In the genomic region with DNA sequence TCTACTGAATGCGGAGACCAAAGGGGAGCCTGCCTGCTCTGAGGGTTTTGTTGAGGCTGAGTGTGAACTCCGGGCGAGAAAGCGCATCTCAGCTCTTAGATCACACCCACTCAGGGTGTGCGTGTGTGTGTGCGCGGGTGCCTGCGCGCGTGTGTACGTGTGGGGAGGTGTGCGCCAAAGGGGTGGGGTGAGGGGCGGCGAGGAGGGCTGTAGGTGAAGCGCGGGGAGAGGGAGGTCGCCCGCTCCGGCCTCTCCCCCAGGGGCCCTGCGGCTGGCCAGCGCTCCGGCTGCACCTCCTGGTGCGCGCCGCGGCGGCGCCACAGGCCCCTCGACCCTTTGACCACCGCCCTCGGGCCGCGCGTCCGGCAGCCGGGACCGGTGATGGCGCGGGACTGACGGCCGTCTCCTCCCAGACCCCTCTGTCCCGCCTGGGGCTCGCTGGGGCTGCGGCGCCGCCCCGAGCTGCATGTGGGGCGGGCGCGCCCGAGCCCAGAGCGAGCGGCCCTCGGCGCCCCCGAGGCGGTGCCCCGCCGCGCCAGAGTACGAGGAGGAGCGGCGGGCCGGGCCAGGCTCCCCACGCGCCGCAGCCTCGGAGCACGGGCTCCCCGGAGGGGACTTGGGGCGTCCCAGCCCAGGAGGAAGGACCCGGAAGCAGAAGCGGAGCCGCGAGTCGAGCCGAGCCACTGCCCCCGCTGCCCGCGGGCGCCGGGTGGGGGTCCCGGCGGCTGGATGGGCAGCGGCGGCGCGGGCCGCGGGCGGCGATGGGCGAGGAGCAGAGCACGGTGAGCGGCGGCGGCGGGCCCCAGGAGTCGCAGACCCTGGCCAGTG, we compare ENCODE assay signal across 8 cellular contexts. TPM values are rescaled to one million over a fixed set of nuclear protein-coding genes. Genes with fewer than 3 reads are reported as not detected.
DNase-seq lines count a peak whose midpoint lies in the region; ATAC-seq and TF ChIP-seq lines count a peak whose summit lies in the region.

A gene with protein sequence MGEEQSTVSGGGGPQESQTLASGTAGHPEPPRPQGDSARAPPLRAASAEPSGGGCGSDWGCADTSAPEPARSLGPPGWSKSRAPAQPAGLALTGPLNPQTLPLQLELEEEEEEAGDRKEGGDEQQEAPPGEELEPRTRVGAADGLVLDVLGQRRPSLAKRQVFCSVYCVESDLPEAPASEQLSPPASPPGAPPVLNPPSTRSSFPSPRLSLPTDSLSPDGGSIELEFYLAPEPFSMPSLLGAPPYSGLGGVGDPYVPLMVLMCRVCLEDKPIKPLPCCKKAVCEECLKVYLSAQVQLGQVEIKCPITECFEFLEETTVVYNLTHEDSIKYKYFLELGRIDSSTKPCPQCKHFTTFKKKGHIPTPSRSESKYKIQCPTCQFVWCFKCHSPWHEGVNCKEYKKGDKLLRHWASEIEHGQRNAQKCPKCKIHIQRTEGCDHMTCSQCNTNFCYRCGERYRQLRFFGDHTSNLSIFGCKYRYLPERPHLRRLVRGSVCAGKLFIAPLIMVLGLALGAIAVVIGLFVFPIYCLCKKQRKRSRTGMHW (plus strand): TSS at position 654 of the 828 bp plus-strand sequence. CDS start 108 bp downstream, at position 762.

- H3K4me3 ChIP-seq in fibroblast of mammary gland (ENCODE audit: control insufficient read depth, low read depth, low read length), result peak within 1 kb of the TSS; percentile 76
- peak within 1 kb of the TSS; percentile 63 for H3K4me3 ChIP-seq in mucosa of stomach (ENCODE audit: low read length)
- peak within 1 kb of the TSS; percentile 53 to 91 (median 86) for H3K4me3 ChIP-seq in upper lobe of left lung

- CTCF ChIA-PET in activated CD4-positive, alpha-beta memory T cell treated with anti-CD3 and anti-CD28 coated beads for 36 hours (lab: Charles Lee), result no interaction called here

- H3K9ac ChIP-seq in mucosa of stomach (ENCODE audit: low read length), result peak within 1 kb of the TSS; percentile 82

- H3K4me3 Mint-ChIP-seq in activated CD4-positive, alpha-beta memory T cell treated with anti-CD3 and anti-CD28 coated beads for 36 hours, result peak within 1 kb of the TSS; percentile 71

- 0 to 1% methylated on average over 12 to 67 of the region's 99 CpGs for WGBS in upper lobe of left lung, 2 donors

- intact Hi-C loops in activated CD4-positive, alpha-beta memory T cell treated with anti-CD3 and anti-CD28 coated beads for 36 hours (cut with micrococcal nuclease), result loop anchor here (5.0 kb wide), 1 partner anchor 150 kb away; no protein-coding TSS in a partner anchor

- POLR2A ChIA-PET in activated CD4-positive, alpha-beta memory T cell treated with anti-CD3 and anti-CD28 coated beads for 36 hours (lab: Charles Lee), result no interaction called here

- ATAC-seq in upper lobe of left lung (ENCODE audit: low FRiP score in 2 of 2), result peak; percentile 78 to 86
- no peak for ATAC-seq in HG02938 (IDR thresholded peaks at IDR 0.05; ENCODE audit: unreplicated experiment)

- H3K36me3 ChIP-seq in mucosa of stomach (ENCODE audit: control insufficient read depth, insufficient read depth, low read length) (no peaks in the 10 kb centered on the region), upper lobe of left lung (no peaks in the 10 kb centered on the region)

- no peaks in the 10 kb centered on the region for H3K9me3 ChIP-seq in mucosa of stomach (ENCODE audit: control insufficient read depth, low read length)
- no peaks in the 10 kb centered on the region for H3K9me3 ChIP-seq in upper lobe of left lung

- H3K36me3 Mint-ChIP-seq in activated CD4-positive, alpha-beta memory T cell treated with anti-CD3 and anti-CD28 coated beads for 36 hours, result no peaks in the 10 kb centered on the region

- peak within 1 kb of the TSS; percentile 90 to 96 (median 92) for H3K27ac ChIP-seq in upper lobe of left lung

- H3K9me3 Mint-ChIP-seq in activated CD4-positive, alpha-beta memory T cell treated with anti-CD3 and anti-CD28 coated beads for 36 hours, result no peaks in the 10 kb centered on the region

- no peaks in the 10 kb centered on the region for H3K4me1 ChIP-seq in mucosa of stomach (ENCODE audit: control insufficient read depth, insufficient read depth, low read length)
- peaks cover 10 to 25% (median 20%) of the 10 kb centered on the region in 4 donors for H3K4me1 ChIP-seq in upper lobe of left lung

- peaks cover 17% of the 10 kb centered on the region for H3K4me1 Mint-ChIP-seq in activated CD4-positive, alpha-beta memory T cell treated with anti-CD3 and anti-CD28 coated beads for 36 hours (ENCODE audit: low read depth)

- TF ChIP-seq POLR2A in upper lobe of left lung (IDR thresholded peaks at IDR 0.05), result peak in 1 of 4 donors; percentile 62

- H3K27ac Mint-ChIP-seq in activated CD4-positive, alpha-beta memory T cell treated with anti-CD3 and anti-CD28 coated beads for 36 hours, result no peak within 1 kb of the TSS

- H3K27me3 Mint-ChIP-seq in activated CD4-positive, alpha-beta memory T cell treated with anti-CD3 and anti-CD28 coated beads for 36 hours, result peaks cover 46% of the 10 kb centered on the region

- no peaks in the 10 kb centered on the region for H3K27me3 ChIP-seq in mucosa of stomach (ENCODE audit: control insufficient read depth, insufficient read depth, low read length)
- H3K27me3 ChIP-seq in upper lobe of left lung, result no peaks in the 10 kb centered on the region

- DNase-seq in NCI-H2029 (lab: John Stamatoyannopoulos, UW) (peak; percentile 28), NCI-H2029 treated with DMSO at 0.1 percent for 48 hours (lab: John Stamatoyannopoulos, UW) (no peak), KG1 (lab: John Stamatoyannopoulos, UW) (peak; percentile 15), fibroblast of mammary gland (ENCODE audit: low read depth) (peak; percentile 57), upper lobe of left lung (peak; percentile 63 to 93)
- DNase-seq in activated CD4-positive, alpha-beta memory T cell treated with anti-CD3 and anti-CD28 coated beads for 36 hours, result peak; percentile 33

- no peak for TF ChIP-seq CTCF in fibroblast of mammary gland (conservative IDR thresholded peaks at IDR 0.05; ENCODE audit: control insufficient read depth, insufficient read depth, low read depth, low read length)
- peak in 4 of 6 experiments; percentile 4 to 46 (median 12) for TF ChIP-seq CTCF in upper lobe of left lung (IDR thresholded peaks at IDR 0.05)

- TF ChIP-seq EP300 in upper lobe of left lung (IDR thresholded peaks at IDR 0.05), result no peak

RNA-seq across cellular contexts. Expression of the gene that starts here (rescaled TPM):
- 1 to 10 TPM in 1 of 2 experiments, under 1 TPM in 1; 0.52 to 1.1 TPM for total RNA-seq in activated CD4-positive, alpha-beta memory T cell treated with anti-CD3 and anti-CD28 coated beads for 36 hours
- total RNA-seq in upper lobe of left lung, result 10 to 100 TPM; 14.6 to 55.5 (median 31.9) TPM

Comparison
In these comparisons a context has a peak if more than half of its experiments do, and no peak if none do; other contexts are left out.
1. RNA of the gene that starts here (total RNA-seq): 14.6 to 55.5 TPM in upper lobe of left lung; 0.52 to 1.1 TPM in activated CD4-positive, alpha-beta memory T cell treated with anti-CD3 and anti-CD28 coated beads for 36 hours; every median in the first group is over 4 times any median in the second.
2. Peak in every context shown above with its lines, with median percentiles within 50 percentile points of each other: H3K4me3 ChIP-seq.